In the genomic region with DNA sequence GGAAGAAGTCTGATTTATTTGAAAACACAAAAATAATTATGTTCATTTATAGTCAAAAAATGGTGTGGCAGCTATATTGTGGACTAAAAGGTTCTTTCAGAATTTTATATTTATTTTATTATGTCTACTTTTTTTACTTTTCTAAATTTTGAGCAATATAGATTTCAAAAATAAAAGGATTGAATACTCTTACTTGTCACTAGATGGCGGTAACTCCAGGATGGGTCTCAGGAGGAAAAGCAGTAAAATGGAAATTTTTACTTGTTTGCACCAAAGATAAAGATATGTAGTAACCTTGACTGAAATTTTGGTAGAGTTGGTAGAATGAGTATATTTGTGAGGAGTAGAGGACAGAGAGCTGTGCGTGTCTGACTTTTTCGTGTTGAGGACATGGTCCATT, we compare ENCODE assay signal across 9 cellular contexts. TPM values are rescaled to one million over a fixed set of nuclear protein-coding genes. Genes with fewer than 3 reads are reported as not detected.
DNase-seq lines count a peak whose midpoint lies in the region; ATAC-seq and TF ChIP-seq lines count a peak whose summit lies in the region.
"Had no signal": no experiment of that assay in that cellular context is flagged by ENCODE, and none has a peak within 500 bp of the region (broad histone marks: within the 10 kb centered on the region; RNA-seq: fewer than 3 reads in every experiment).

No MANE protein-coding gene starts in this region.

- TF ChIP-seq CTCF in HCT116 (IDR thresholded peaks at IDR 0.05 in 2 of 3, conservative IDR thresholded peaks at IDR 0.05 in 1 of 3; ENCODE audit: borderline replicate concordance in 1 of 3, insufficient read depth in 1 of 3, low read depth in 2 of 3, low read length in 2 of 3) = peak; percentile 4 to 37 (median 36); a peak in 3 of 6 replicates
- 0 out of 2 replicates have a peak, but pooled peaks have one; percentile 6 for TF ChIP-seq CTCF in WERI-Rb-1 (IDR thresholded peaks at IDR 0.05; ENCODE audit: low read depth, low read length)
- TF ChIP-seq CTCF in liver (IDR thresholded peaks at IDR 0.05; ENCODE audit: low read depth, low read length, missing input control) = peak; percentile 39

- no peak overlapping the region for H2AFZ ChIP-seq in HCT116 (ENCODE audit: low read depth, low read length, poor library complexity, severe bottlenecking)

- ATAC-seq in HCT116 = no peak
- ATAC-seq in HG02588 (IDR thresholded peaks at IDR 0.05; ENCODE audit: unreplicated experiment) = no peak

- intact Hi-C loops in HCT116 (cut with micrococcal nuclease) = no loop called here
- intact Hi-C loops in activated T-helper 2 cell treated with anti-CD3 and anti-CD28 coated beads, Interferon-gamma antibody, Interleukin-2, Interleukin-4, amounts not matched to agents 10 μg/mL and 5 μg/mL and 100 μg/mL, durations not matched to agents 14 hours and 24 hours and 36 hours (cut with micrococcal nuclease) = no loop called here

- H3K4me3 ChIP-seq in HCT116 (replicated peaks in 1 of 2; ENCODE audit: low read depth in 1 of 2, low read length in 2 of 2) (no peak overlapping the region), WERI-Rb-1 (ENCODE audit: low read depth, low read length) (no peak overlapping the region), liver (ENCODE audit: low read depth in 1 of 3, low read length in 3 of 3) (no peak overlapping the region)

- H3K9me3 Mint-ChIP-seq in activated T-helper 2 cell treated with anti-CD3 and anti-CD28 coated beads, Interferon-gamma antibody, Interleukin-2, Interleukin-4, amounts not matched to agents 10 μg/mL and 5 μg/mL and 100 μg/mL, durations not matched to agents 14 hours and 24 hours and 36 hours = no peaks in the 10 kb centered on the region
- H3K9me3 Mint-ChIP-seq: naive B cell had no signal

- H3K9me2 ChIP-seq in HCT116 (ENCODE audit: insufficient read depth) = no peaks in the 10 kb centered on the region

- POLR2A ChIA-PET in HCT116 (lab: Charles Lee) = no interaction called here

- no peak overlapping the region for H3K4me3 Mint-ChIP-seq in activated T-helper 2 cell treated with anti-CD3 and anti-CD28 coated beads, Interferon-gamma antibody, Interleukin-2, Interleukin-4, amounts not matched to agents 10 μg/mL and 5 μg/mL and 100 μg/mL, durations not matched to agents 14 hours and 24 hours and 36 hours (ENCODE audit: low read depth)
- H3K4me3 Mint-ChIP-seq: naive B cell had no signal

- no TSS peak for BruUV-seq in HCT116 (replicated peaks; lab: Mats Ljungman, UMichigan)

- no peaks in the 10 kb centered on the region for H3K4me1 Mint-ChIP-seq in activated T-helper 2 cell treated with anti-CD3 and anti-CD28 coated beads, Interferon-gamma antibody, Interleukin-2, Interleukin-4, amounts not matched to agents 10 μg/mL and 5 μg/mL and 100 μg/mL, durations not matched to agents 14 hours and 24 hours and 36 hours (ENCODE audit: low read depth)

- no peaks in the 10 kb centered on the region for H3K27me3 ChIP-seq in HCT116 (ENCODE audit: insufficient read depth, low read length)
- H3K27me3 ChIP-seq in WERI-Rb-1 (ENCODE audit: insufficient read depth, low read depth, severe bottlenecking) = peaks cover 56% of the 10 kb centered on the region
- peaks cover 0 to 2% (median 0%) of the 10 kb centered on the region in 4 donors for H3K27me3 ChIP-seq in liver (ENCODE audit: control insufficient read depth in 4 of 4, insufficient read depth in 4 of 4, low read length in 3 of 4)

- WGBS in liver = 8% methylated on average over 3 of the region's 3 CpGs

- H3K79me2 ChIP-seq in HCT116 (ENCODE audit: insufficient read depth, low read length) = no peaks in the 10 kb centered on the region

- no peak overlapping the region for H3K9ac ChIP-seq in HCT116 (ENCODE audit: low read length)
- no peak overlapping the region for H3K9ac ChIP-seq in liver (ENCODE audit: low read depth in 1 of 2, low read length in 2 of 2)

- RAD21 ChIA-PET in HCT116 (lab: Charles Lee; ENCODE audit: low non-redundant PET in 1 of 2, low total read pairs in 2 of 2, uncharacterized antibody in 2 of 2, unreplicated experiment in 2 of 2) = no interaction called here

- no peak for TF ChIP-seq POLR2A in HCT116 (IDR thresholded peaks at IDR 0.05; ENCODE audit: borderline replicate concordance, extremely low read depth, insufficient read depth, insufficient read length)

- CTCF ChIA-PET in HCT116 (lab: Charles Lee) = no interaction called here

- no peak overlapping the region for H3K4me2 ChIP-seq in HCT116 (ENCODE audit: low read length)

- TF ChIP-seq RAD21 in HCT116 (IDR thresholded peaks at IDR 0.05; ENCODE audit: low read depth) = no peak
- peak; percentile 59 to 70 for TF ChIP-seq RAD21 in liver (IDR thresholded peaks at IDR 0.05)

- H3K27ac ChIP-seq in HCT116 (ENCODE audit: low read depth, low read length) = no peak overlapping the region
- H3K27ac ChIP-seq in WERI-Rb-1 = no peak overlapping the region
- H3K27ac ChIP-seq in liver (ENCODE audit: low read depth in 1 of 2, low read length in 2 of 2) = no peak overlapping the region

- H3K4me1 ChIP-seq in HCT116 (ENCODE audit: control insufficient read depth in 1 of 2, insufficient read depth in 2 of 2, low read length in 2 of 2) (no peaks in the 10 kb centered on the region), liver (ENCODE audit: control insufficient read depth in 4 of 4, insufficient read depth in 4 of 4, low read length in 3 of 4) (no peaks in the 10 kb centered on the region)

- no peaks in the 10 kb centered on the region for H3K36me3 Mint-ChIP-seq in activated T-helper 2 cell treated with anti-CD3 and anti-CD28 coated beads, Interferon-gamma antibody, Interleukin-2, Interleukin-4, amounts not matched to agents 10 μg/mL and 5 μg/mL and 100 μg/mL, durations not matched to agents 14 hours and 24 hours and 36 hours (ENCODE audit: low read depth)
- H3K36me3 Mint-ChIP-seq: naive B cell had no signal

- H3K27ac Mint-ChIP-seq in activated T-helper 2 cell treated with anti-CD3 and anti-CD28 coated beads, Interferon-gamma antibody, Interleukin-2, Interleukin-4, amounts not matched to agents 10 μg/mL and 5 μg/mL and 100 μg/mL, durations not matched to agents 14 hours and 24 hours and 36 hours = no peak overlapping the region
- H3K27ac Mint-ChIP-seq: naive B cell had no signal

- H4K20me1 ChIP-seq in HCT116 (ENCODE audit: insufficient read depth) = no peaks in the 10 kb centered on the region

- H3K9me3 ChIP-seq in HCT116 (ENCODE audit: control insufficient read depth in 1 of 2, insufficient read depth in 1 of 2, low read depth in 1 of 2, low read length in 2 of 2) (no peaks in the 10 kb centered on the region), WERI-Rb-1 (ENCODE audit: severe bottlenecking) (no peaks in the 10 kb centered on the region), liver (ENCODE audit: control insufficient read depth in 4 of 4, low read length in 3 of 4) (no peaks in the 10 kb centered on the region)

- peak; percentile 27 for DNase-seq in DMS114 treated with DMSO at 0.1 percent for 48 hours (lab: John Stamatoyannopoulos, UW; ENCODE audit: unreplicated experiment)
- DNase-seq in HCT116 (ENCODE audit: low read depth, low spot score) = no peak
- DNase-seq in WERI-Rb-1 = no peak
- no peak for DNase-seq in activated effector memory CD4-positive, alpha-beta T cell treated with Interleukin-2 at 50 U/mL for 16 hours
- no peak for DNase-seq in activated T-helper 2 cell treated with anti-CD3 and anti-CD28 coated beads, Interferon-gamma antibody, Interleukin-2, Interleukin-4, amounts not matched to agents 10 μg/mL and 5 μg/mL and 100 μg/mL, durations not matched to agents 14 hours and 24 hours and 36 hours (ENCODE audit: low spot score)
- no peak for DNase-seq in HuH-7 (ENCODE audit: low spot score)
- DNase-seq: naive B cell had no signal

- H3K36me3 ChIP-seq in HCT116 (ENCODE audit: control insufficient read depth in 1 of 2, insufficient read depth in 2 of 2, low read length in 2 of 2) (no peaks in the 10 kb centered on the region), WERI-Rb-1 (no peaks in the 10 kb centered on the region), liver (ENCODE audit: control insufficient read depth in 4 of 4, insufficient read depth in 3 of 4, low read depth in 1 of 4, low read length in 3 of 4) (no peaks in the 10 kb centered on the region)

- H3K27me3 Mint-ChIP-seq in activated T-helper 2 cell treated with anti-CD3 and anti-CD28 coated beads, Interferon-gamma antibody, Interleukin-2, Interleukin-4, amounts not matched to agents 10 μg/mL and 5 μg/mL and 100 μg/mL, durations not matched to agents 14 hours and 24 hours and 36 hours (ENCODE audit: low read depth) = peaks cover 1% of the 10 kb centered on the region

TF ChIP-seq in HCT116, 20 proteins besides CTCF, POLR2A, EP300 and RAD21 (continues in another document):
- no peak for TF ChIP-seq CBX3 (IDR thresholded peaks at IDR 0.05; ENCODE audit: low read depth)
- TF ChIP-seq YY1 (IDR thresholded peaks at IDR 0.05; ENCODE audit: extremely low read depth, insufficient replicate concordance, low read depth, low read length) = no peak
- no peak for TF ChIP-seq SRF (IDR thresholded peaks at IDR 0.05; ENCODE audit: low read depth)
- no peak for TF ChIP-seq EGR1 (IDR thresholded peaks at IDR 0.05; ENCODE audit: low read depth)
- TF ChIP-seq POLR2AphosphoS5 (IDR thresholded peaks at IDR 0.05; ENCODE audit: low read depth, low read length) = no peak
- TF ChIP-seq JUND (IDR thresholded peaks at IDR 0.05) = no peak
- TF ChIP-seq SIN3A (IDR thresholded peaks at IDR 0.05; ENCODE audit: low read depth) = no peak
- TF ChIP-seq CEBPB (IDR thresholded peaks at IDR 0.05; ENCODE audit: low read depth) = no peak
- TF ChIP-seq SP1 (IDR thresholded peaks at IDR 0.05; ENCODE audit: low read depth) = no peak
- no peak for TF ChIP-seq ZNF274 (IDR thresholded peaks at IDR 0.05; ENCODE audit: low read depth, low read length)

TF ChIP-seq in liver, 16 proteins besides CTCF, POLR2A, EP300 and RAD21 (continues in another document):
- TF ChIP-seq GABPA (IDR thresholded peaks at IDR 0.05 in 1 of 2, conservative IDR thresholded peaks at IDR 0.05 in 1 of 2) (no peak), FOXA2 (IDR thresholded peaks at IDR 0.05) (no peak)
- TF ChIP-seq, protein P1, sequence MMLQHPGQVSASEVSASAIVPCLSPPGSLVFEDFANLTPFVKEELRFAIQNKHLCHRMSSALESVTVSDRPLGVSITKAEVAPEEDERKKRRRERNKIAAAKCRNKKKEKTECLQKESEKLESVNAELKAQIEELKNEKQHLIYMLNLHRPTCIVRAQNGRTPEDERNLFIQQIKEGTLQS (IDR thresholded peaks at IDR 0.05) = no peak

RNA-seq across cellular contexts. Expression of a gene that starts 14.5 kb away (rescaled TPM):
- total RNA-seq in HCT116 (2021; ENCODE audit: unreplicated experiment) (not detected), liver (under 1 TPM in 1 of 2 donors, not detected in 1; 0.23 TPM)
- polyA plus RNA-seq in HCT116 (2012) = not detected in 2 replicates
- not detected for polyA plus RNA-seq in liver
- not detected in 2 replicates for total RNA-seq in activated T-helper 2 cell treated with anti-CD3 and anti-CD28 coated beads, Interferon-gamma antibody, Interleukin-2, Interleukin-4, amounts not matched to agents 10 μg/mL and 5 μg/mL and 100 μg/mL, durations not matched to agents 14 hours and 24 hours and 36 hours
